1 cellular context compared by ENCODE assay signal in the genomic region with DNA sequence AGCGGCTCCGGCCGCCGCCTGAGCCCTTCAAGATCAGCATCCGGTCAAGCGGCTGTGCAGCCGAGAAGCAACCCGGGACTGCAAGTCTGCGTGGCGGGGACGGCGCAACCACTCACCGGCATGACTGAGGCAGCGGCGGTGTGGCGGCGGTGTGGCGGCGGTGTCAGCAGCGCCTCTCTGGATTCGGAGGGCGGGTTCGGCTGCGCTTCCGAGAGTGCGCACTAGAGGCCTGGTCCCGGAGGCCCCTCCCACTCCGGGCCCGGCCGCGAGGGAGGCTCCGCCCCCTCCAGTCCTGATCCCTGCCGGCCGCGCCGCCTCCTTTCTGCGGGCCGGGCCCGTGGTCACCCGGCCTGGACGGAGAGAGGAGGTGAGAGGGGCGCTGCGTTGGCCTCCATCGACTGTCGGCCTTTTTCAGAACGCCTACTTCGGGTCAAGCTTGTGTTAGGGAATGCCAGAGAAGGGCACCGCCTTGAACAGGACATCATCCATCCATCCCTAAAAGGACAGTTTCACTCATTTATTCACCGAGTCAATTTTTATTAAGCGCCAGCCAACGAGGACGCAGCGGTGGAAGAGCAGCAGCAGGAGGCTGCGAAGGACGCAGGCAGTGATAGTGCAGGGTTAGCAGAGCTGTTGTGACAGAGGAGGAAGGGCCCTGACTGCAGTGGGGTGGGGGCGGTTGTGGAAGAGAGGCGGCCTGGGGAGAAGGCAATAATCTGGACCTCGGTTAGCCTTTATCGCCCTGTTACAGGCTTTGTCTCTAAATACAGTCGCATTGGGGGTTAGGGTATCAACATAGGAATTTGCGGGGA.
TF ChIP-seq lines count a peak whose summit lies in the region.

A gene with protein sequence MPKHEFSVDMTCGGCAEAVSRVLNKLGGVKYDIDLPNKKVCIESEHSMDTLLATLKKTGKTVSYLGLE (minus strand): TSS at position 202 of the 812 bp plus-strand sequence. CDS start 80 bp downstream, at position 122.

TF ChIP-seq in K562, 482 proteins besides CTCF, POLR2A, EP300 and RAD21 (continued from another document and continues in another):
- TF ChIP-seq U2AF1 (optimal IDR thresholded peaks at IDR 0.05; ENCODE audit: low read depth, low read length), result no peak
- no peak for TF ChIP-seq NR2F6 (CRISPR knock-in tag; IDR thresholded peaks at IDR 0.05)
- TF ChIP-seq ESRRA (IDR thresholded peaks at IDR 0.05; ENCODE audit: borderline replicate concordance, low read depth), result peak; percentile 45
- TF ChIP-seq NFIC (IDR thresholded peaks at IDR 0.05), result 0 out of 2 replicates have a peak, but pooled peaks have one; percentile 13
- no peak for TF ChIP-seq ZNF696 (CRISPR knock-in tag; conservative IDR thresholded peaks at IDR 0.05)
- 0 out of 2 replicates have a peak, but pooled peaks have one; percentile 6 for TF ChIP-seq PTBP1 (IDR thresholded peaks at IDR 0.05; ENCODE audit: low read depth, low read length)
- TF ChIP-seq ELK1 (CRISPR knock-in tag; IDR thresholded peaks at IDR 0.05), result no peak
- TF ChIP-seq NFE2 (IDR thresholded peaks at IDR 0.05; ENCODE audit: low read depth), result no peak
- no peak for TF ChIP-seq IFI16 (CRISPR knock-in tag; IDR thresholded peaks at IDR 0.05)
- no peak; the same call in 1 of the 2 replicates for TF ChIP-seq RB1 (IDR thresholded peaks at IDR 0.05; ENCODE audit: low read depth)
- TF ChIP-seq, protein P1, sequence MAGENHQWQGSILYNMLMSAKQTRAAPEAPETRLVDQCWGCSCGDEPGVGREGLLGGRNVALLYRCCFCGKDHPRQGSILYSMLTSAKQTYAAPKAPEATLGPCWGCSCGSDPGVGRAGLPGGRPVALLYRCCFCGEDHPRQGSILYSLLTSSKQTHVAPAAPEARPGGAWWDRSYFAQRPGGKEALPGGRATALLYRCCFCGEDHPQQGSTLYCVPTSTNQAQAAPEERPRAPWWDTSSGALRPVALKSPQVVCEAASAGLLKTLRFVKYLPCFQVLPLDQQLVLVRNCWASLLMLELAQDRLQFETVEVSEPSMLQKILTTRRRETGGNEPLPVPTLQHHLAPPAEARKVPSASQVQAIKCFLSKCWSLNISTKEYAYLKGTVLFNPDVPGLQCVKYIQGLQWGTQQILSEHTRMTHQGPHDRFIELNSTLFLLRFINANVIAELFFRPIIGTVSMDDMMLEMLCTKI (IDR thresholded peaks at IDR 0.05; ENCODE audit: partially characterized antibody), result no peak
- peak; percentile 46; the same call in 1 of the 2 replicates for TF ChIP-seq TOE1 (IDR thresholded peaks at IDR 0.05; ENCODE audit: borderline replicate concordance)
- no peak for TF ChIP-seq TOE1 (CRISPR knock-in tag; IDR thresholded peaks at IDR 0.05; ENCODE audit: borderline replicate concordance, low read depth)
- peak; percentile 59 for TF ChIP-seq TAF9B (IDR thresholded peaks at IDR 0.05; ENCODE audit: partially characterized antibody)
- TF ChIP-seq, protein P2, sequence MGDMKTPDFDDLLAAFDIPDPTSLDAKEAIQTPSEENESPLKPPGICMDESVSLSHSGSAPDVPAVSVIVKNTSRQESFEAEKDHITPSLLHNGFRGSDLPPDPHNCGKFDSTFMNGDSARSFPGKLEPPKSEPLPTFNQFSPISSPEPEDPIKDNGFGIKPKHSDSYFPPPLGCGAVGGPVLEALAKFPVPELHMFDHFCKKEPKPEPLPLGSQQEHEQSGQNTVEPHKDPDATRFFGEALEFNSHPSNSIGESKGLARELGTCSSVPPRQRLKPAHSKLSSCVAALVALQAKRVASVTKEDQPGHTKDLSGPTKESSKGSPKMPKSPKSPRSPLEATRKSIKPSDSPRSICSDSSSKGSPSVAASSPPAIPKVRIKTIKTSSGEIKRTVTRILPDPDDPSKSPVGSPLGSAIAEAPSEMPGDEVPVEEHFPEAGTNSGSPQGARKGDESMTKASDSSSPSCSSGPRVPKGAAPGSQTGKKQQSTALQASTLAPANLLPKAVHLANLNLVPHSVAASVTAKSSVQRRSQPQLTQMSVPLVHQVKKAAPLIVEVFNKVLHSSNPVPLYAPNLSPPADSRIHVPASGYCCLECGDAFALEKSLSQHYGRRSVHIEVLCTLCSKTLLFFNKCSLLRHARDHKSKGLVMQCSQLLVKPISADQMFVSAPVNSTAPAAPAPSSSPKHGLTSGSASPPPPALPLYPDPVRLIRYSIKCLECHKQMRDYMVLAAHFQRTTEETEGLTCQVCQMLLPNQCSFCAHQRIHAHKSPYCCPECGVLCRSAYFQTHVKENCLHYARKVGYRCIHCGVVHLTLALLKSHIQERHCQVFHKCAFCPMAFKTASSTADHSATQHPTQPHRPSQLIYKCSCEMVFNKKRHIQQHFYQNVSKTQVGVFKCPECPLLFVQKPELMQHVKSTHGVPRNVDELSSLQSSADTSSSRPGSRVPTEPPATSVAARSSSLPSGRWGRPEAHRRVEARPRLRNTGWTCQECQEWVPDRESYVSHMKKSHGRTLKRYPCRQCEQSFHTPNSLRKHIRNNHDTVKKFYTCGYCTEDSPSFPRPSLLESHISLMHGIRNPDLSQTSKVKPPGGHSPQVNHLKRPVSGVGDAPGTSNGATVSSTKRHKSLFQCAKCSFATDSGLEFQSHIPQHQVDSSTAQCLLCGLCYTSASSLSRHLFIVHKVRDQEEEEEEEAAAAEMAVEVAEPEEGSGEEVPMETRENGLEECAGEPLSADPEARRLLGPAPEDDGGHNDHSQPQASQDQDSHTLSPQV (IDR thresholded peaks at IDR 0.05), result 0 out of 2 replicates have a peak, but pooled peaks have one; percentile 69
- no peak for TF ChIP-seq HEY1 (CRISPR knock-in tag; IDR thresholded peaks at IDR 0.05; ENCODE audit: borderline replicate concordance)
- no peak for TF ChIP-seq ZNF184 (CRISPR knock-in tag; IDR thresholded peaks at IDR 0.05)
- TF ChIP-seq CAMTA2 (CRISPR knock-in tag; conservative IDR thresholded peaks at IDR 0.05), result no peak
- no peak for TF ChIP-seq KDM2B (CRISPR knock-in tag; IDR thresholded peaks at IDR 0.05)
- TF ChIP-seq USF1 (CRISPR knock-in tag; IDR thresholded peaks at IDR 0.05), result no peak
- TF ChIP-seq AFF1 (IDR thresholded peaks at IDR 0.05; ENCODE audit: low read depth in 1 of 2, partially characterized antibody in 2 of 2), result peak in 1 of 2 experiments; percentile 35
- TF ChIP-seq KLF16 (IDR thresholded peaks at IDR 0.05), result no peak; the same call in 1 of the 2 replicates
- no peak for TF ChIP-seq FOXJ2 (tag; IDR thresholded peaks at IDR 0.05)
- no peak for TF ChIP-seq MEF2A (IDR thresholded peaks at IDR 0.05; ENCODE audit: control insufficient read depth, low read depth, low read length)
- no peak for TF ChIP-seq BRF1 (IDR thresholded peaks at IDR 0.05; ENCODE audit: borderline replicate concordance, extremely low read depth, insufficient read length)
- no peak for TF ChIP-seq HDAC6 (IDR thresholded peaks at IDR 0.05; ENCODE audit: low read depth, low read length)
- peak; percentile 15; the same call in 1 of the 2 replicates for TF ChIP-seq SPI1 (IDR thresholded peaks at IDR 0.05; ENCODE audit: borderline replicate concordance, low read depth, low read length)
- TF ChIP-seq ZNF347 (CRISPR knock-in tag; IDR thresholded peaks at IDR 0.05; ENCODE audit: low read depth), result no peak
- peak; percentile 90 for TF ChIP-seq SUPT5H (IDR thresholded peaks at IDR 0.05)
- no peak for TF ChIP-seq NCOA4 (IDR thresholded peaks at IDR 0.05; ENCODE audit: partially characterized antibody)
- TF ChIP-seq ZNF507 (tag; conservative IDR thresholded peaks at IDR 0.05), result no peak
- no peak for TF ChIP-seq TCF15 (CRISPR knock-in tag; IDR thresholded peaks at IDR 0.05)
- TF ChIP-seq SLC30A9 (CRISPR knock-in tag; IDR thresholded peaks at IDR 0.05), result no peak
- peak; percentile 56 for TF ChIP-seq PCBP1 (IDR thresholded peaks at IDR 0.05; ENCODE audit: low read depth, low read length, poor library complexity, severe bottlenecking)
- TF ChIP-seq TFE3 (CRISPR knock-in tag; IDR thresholded peaks at IDR 0.05), result no peak
- TF ChIP-seq PTRF (tag; IDR thresholded peaks at IDR 0.05), result no peak
- 0 out of 2 replicates have a peak, but pooled peaks have one; percentile 68 for TF ChIP-seq KAT7 (CRISPR knock-in tag; IDR thresholded peaks at IDR 0.05; ENCODE audit: borderline replicate concordance)
- TF ChIP-seq HNRNPK (IDR thresholded peaks at IDR 0.05; ENCODE audit: low read depth, low read length, poor library complexity, severe bottlenecking), result no peak
- no peak for TF ChIP-seq LARP7 (IDR thresholded peaks at IDR 0.05)
- TF ChIP-seq MEIS2 (IDR thresholded peaks at IDR 0.05; ENCODE audit: partially characterized antibody), result peak; percentile 52
- TF ChIP-seq SAFB2 (IDR thresholded peaks at IDR 0.05; ENCODE audit: borderline replicate concordance, low read depth, low read length, severe bottlenecking), result no peak
- no peak for TF ChIP-seq FOXA1 (IDR thresholded peaks at IDR 0.05; ENCODE audit: borderline replicate concordance)
- no peak for TF ChIP-seq ZNF165 (CRISPR knock-in tag; IDR thresholded peaks at IDR 0.05; ENCODE audit: borderline replicate concordance)
- no peak; the same call in 1 of the 2 replicates for TF ChIP-seq MTA1 (IDR thresholded peaks at IDR 0.05; ENCODE audit: borderline replicate concordance)
- TF ChIP-seq MTF1 (CRISPR knock-in tag; IDR thresholded peaks at IDR 0.05; ENCODE audit: borderline replicate concordance), result no peak
- TF ChIP-seq ZNF134 (CRISPR knock-in tag; conservative IDR thresholded peaks at IDR 0.05), result no peak
- TF ChIP-seq ZC3H4 (CRISPR knock-in tag; IDR thresholded peaks at IDR 0.05; ENCODE audit: borderline replicate concordance), result no peak
- TF ChIP-seq, protein P3, sequence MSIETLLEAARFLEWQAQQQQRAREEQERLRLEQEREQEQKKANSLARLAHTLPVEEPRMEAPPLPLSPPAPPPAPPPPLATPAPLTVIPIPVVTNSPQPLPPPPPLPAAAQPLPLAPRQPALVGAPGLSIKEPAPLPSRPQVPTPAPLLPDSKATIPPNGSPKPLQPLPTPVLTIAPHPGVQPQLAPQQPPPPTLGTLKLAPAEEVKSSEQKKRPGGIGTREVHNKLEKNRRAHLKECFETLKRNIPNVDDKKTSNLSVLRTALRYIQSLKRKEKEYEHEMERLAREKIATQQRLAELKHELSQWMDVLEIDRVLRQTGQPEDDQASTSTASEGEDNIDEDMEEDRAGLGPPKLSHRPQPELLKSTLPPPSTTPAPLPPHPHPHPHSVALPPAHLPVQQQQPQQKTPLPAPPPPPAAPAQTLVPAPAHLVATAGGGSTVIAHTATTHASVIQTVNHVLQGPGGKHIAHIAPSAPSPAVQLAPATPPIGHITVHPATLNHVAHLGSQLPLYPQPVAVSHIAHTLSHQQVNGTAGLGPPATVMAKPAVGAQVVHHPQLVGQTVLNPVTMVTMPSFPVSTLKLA (conservative IDR thresholded peaks at IDR 0.05), result peak in 1 of 2 experiments; percentile 78; a peak in 2 of 4 replicates
